Comparison of ENCODE assay signal across 13 cellular contexts in the genomic region with DNA sequence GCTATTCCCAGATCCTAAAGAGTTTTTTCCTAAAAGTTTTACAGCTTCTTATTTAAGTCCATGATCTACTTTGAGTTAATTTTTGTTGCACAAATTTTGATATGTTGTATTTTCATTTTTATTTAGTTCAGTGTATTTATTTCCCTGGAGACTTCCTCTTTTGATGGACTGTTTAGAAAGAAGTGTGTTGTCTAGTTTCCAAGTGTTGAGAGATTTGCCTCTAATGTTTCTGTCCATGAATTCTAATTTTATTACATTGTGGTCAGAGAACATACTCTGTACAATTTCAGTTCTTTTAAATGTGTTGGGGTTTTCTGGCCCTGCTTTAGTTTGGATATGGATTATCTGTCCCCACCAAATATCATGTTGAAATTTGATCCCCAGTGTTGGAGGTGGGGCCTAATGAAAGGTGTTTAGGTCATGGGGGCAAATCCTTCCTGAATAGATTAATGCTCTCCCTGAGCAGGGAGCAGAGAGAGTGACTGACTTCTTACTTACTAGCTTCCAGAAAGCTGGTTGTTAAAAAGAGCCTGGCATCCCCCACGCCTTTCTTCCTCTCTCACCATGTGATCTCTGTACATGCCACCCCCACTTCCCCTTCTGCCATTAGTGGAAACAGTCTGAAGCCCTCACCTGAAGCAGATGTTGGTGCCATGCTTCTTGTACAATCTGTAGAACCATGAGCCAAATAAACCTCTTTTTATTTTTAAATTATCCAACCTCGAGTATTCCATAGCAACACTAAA. TPM values are rescaled to one million over a fixed set of nuclear protein-coding genes. Genes with fewer than 3 reads are reported as not detected.
DNase-seq lines count a peak whose midpoint lies in the region; ATAC-seq lines count a peak whose summit lies in the region.
"Had no signal": no experiment of that assay in that cellular context is flagged by ENCODE, and none has a peak within 500 bp of the region (broad histone marks: within the 10 kb centered on the region; RNA-seq: fewer than 3 reads in every experiment).

No MANE protein-coding gene starts in this region.

- no peak overlapping the region for H3K18ac ChIP-seq in mesenchymal stem cell (ENCODE audit: low read depth in 1 of 2, low read length in 2 of 2)

- 98% methylated on average over 2 of the region's 2 CpGs for WGBS in mesenchymal stem cell

- ATAC-seq in HG03139 (IDR thresholded peaks at IDR 0.05; ENCODE audit: unreplicated experiment) (no peak), GM18867 (IDR thresholded peaks at IDR 0.05; ENCODE audit: unreplicated experiment) (no peak), HG03571 (IDR thresholded peaks at IDR 0.05; ENCODE audit: unreplicated experiment) (no peak)
- ATAC-seq: left lung had no signal

- H3K14ac ChIP-seq in mesenchymal stem cell (ENCODE audit: low read length in 2 of 2): peak overlapping the region in 1 of 2 experiments; percentile 23

- H3K27me3 ChIP-seq in mesenchymal stem cell (ENCODE audit: control insufficient read depth in 1 of 2, insufficient read depth in 1 of 2, low read length in 2 of 2): no peaks in the 10 kb centered on the region
- H3K27me3 ChIP-seq: left lung, thyroid gland had no signal

- H3K9me3 ChIP-seq in mesenchymal stem cell (ENCODE audit: control insufficient read depth, low read length): no peaks in the 10 kb centered on the region
- H3K9me3 ChIP-seq: left lung, thyroid gland had no signal

- H3K4me3 Mint-ChIP-seq in IgD-negative memory B cell: peak overlapping the region in 3 of 4 donors; percentile 30 to 70 (median 63)

- H3K36me3 ChIP-seq in mesenchymal stem cell (ENCODE audit: control insufficient read depth in 1 of 2, insufficient read depth in 2 of 2, low read depth in 1 of 2, low read length in 2 of 2): no peaks in the 10 kb centered on the region
- H3K36me3 ChIP-seq: left lung, thyroid gland had no signal

- no peak overlapping the region for H2BK5ac ChIP-seq in mesenchymal stem cell (ENCODE audit: low read depth, low read length, poor library complexity, severe bottlenecking)

- H2BK12ac ChIP-seq in mesenchymal stem cell (ENCODE audit: low read length in 2 of 2): no peak overlapping the region

- no peak overlapping the region for H4K8ac ChIP-seq in mesenchymal stem cell (ENCODE audit: low read length)

- no peak overlapping the region for H2AFZ ChIP-seq in mesenchymal stem cell (ENCODE audit: low read depth, low read length)

- H3K4me1 Mint-ChIP-seq in IgD-negative memory B cell: peaks cover 28 to 45% (median 43%) of the 10 kb centered on the region in 3 donors

- H3K27ac Mint-ChIP-seq in IgD-negative memory B cell: peak overlapping the region; percentile 27 to 50 (median 35)
- H3K27ac Mint-ChIP-seq: CD8-positive, alpha-beta memory T cell had no signal

- no peak overlapping the region for H3K9ac ChIP-seq in mesenchymal stem cell (ENCODE audit: low read length)

- H3K36me3 Mint-ChIP-seq in IgD-negative memory B cell: peaks cover 2% of the 10 kb centered on the region

- H4K91ac ChIP-seq in mesenchymal stem cell (ENCODE audit: low read length): no peak overlapping the region

- H3K27ac ChIP-seq in mesenchymal stem cell (ENCODE audit: low read length, poor library complexity, severe bottlenecking): no peak overlapping the region
- H3K27ac ChIP-seq: thyroid gland had no signal

- DNase-seq in CD1c-positive myeloid dendritic cell (ENCODE audit: extremely low spot score): peak; percentile 52
- peak; percentile 73 for DNase-seq in SW480 (ENCODE audit: low spot score)
- peak; percentile 14 for DNase-seq in myocyte (ENCODE audit: low read depth)
- DNase-seq in mesenchymal stem cell: no peak
- DNase-seq: activated CD4-positive, alpha-beta T cell treated with anti-CD3 and anti-CD28 coated beads, Interleukin-2, amount 50 U/mL, for 48 hours; CD8-positive, alpha-beta memory T cell; left lung; NCI-H2029 treated with DMSO at 0.1 percent for 48 hours; thyroid gland had no signal

- no peaks in the 10 kb centered on the region for H3K9me3 Mint-ChIP-seq in IgD-negative memory B cell
- H3K9me3 Mint-ChIP-seq: CD8-positive, alpha-beta memory T cell had no signal

- H3K79me1 ChIP-seq in mesenchymal stem cell (replicated peaks; ENCODE audit: low read length, poor library complexity, severe bottlenecking): peaks cover 7% of the 10 kb centered on the region

- no peak overlapping the region for H3K23ac ChIP-seq in mesenchymal stem cell (ENCODE audit: low read length in 2 of 2)

- H3K4me1 ChIP-seq in mesenchymal stem cell (ENCODE audit: control insufficient read depth, insufficient read depth, low read depth, low read length): peaks cover 3% of the 10 kb centered on the region

- H2BK120ac ChIP-seq in mesenchymal stem cell (ENCODE audit: low read depth, low read length): no peak overlapping the region

- H2AK5ac ChIP-seq in mesenchymal stem cell (ENCODE audit: low read length, severe bottlenecking): no peak overlapping the region

- H3K4me3 ChIP-seq in mesenchymal stem cell (ENCODE audit: insufficient read depth in 1 of 2, low read depth in 1 of 2, low read length in 2 of 2): no peak overlapping the region
- H3K4me3 ChIP-seq: left lung, thyroid gland had no signal

- H3K27me3 Mint-ChIP-seq in IgD-negative memory B cell: no peaks in the 10 kb centered on the region

- H3K4me2 ChIP-seq in mesenchymal stem cell (ENCODE audit: low read length, poor library complexity, severe bottlenecking): no peak overlapping the region

- no peak overlapping the region for H3K4ac ChIP-seq in mesenchymal stem cell (ENCODE audit: low read depth in 1 of 2, low read length in 2 of 2)

- H2BK15ac ChIP-seq in mesenchymal stem cell (ENCODE audit: low read depth, poor library complexity, severe bottlenecking): no peak overlapping the region

RNA-seq across cellular contexts. Expression of a gene that starts 4.6 kb away (rescaled TPM):
- 26.0 TPM for polyA plus RNA-seq in IgD-negative memory B cell
- total RNA-seq in myocyte: 15.9 and 16.6 TPM in 2 replicates
- polyA plus RNA-seq in myocyte (2012): 14.5 TPM
- 15.6 TPM for polyA plus RNA-seq in mesenchymal stem cell (2013, experiment 1 of 2)
- polyA plus RNA-seq in mesenchymal stem cell (2013, experiment 2 of 2): 15.9 TPM

RNA-seq across cellular contexts. Expression of a gene that starts 21.9 kb away (rescaled TPM):
- polyA plus RNA-seq in IgD-negative memory B cell: 1.9 TPM
- 0.99 and 2.6 TPM in 2 replicates for total RNA-seq in myocyte
- 1.2 TPM for polyA plus RNA-seq in myocyte (2012)
- 0.51 TPM for polyA plus RNA-seq in mesenchymal stem cell (2013, experiment 1 of 2)
- polyA plus RNA-seq in mesenchymal stem cell (2013, experiment 2 of 2): 0.56 TPM
